Comparison of ENCODE assay signal across 21 cellular contexts in genomic region chr1:109557520-109557919, GRCh38. TPM values are rescaled to one million over a fixed set of nuclear protein-coding genes. Genes with fewer than 3 reads are reported as not detected.
DNase-seq lines count a peak whose midpoint lies in the region; ATAC-seq and TF ChIP-seq lines count a peak whose summit lies in the region.
"Had no signal": no experiment of that assay in that cellular context is flagged by ENCODE, and none has a peak within 500 bp of the region (broad histone marks: within the 10 kb centered on the region; RNA-seq: fewer than 3 reads in every experiment).

No MANE protein-coding gene starts in this region.

- H3K4ac ChIP-seq in neuronal stem cell (ENCODE audit: low read length): no peak overlapping the region

- H3K79me1 ChIP-seq in neuronal stem cell (ENCODE audit: low read depth, low read length): peaks cover 9% of the 10 kb centered on the region

- no peak for ATAC-seq in HG03565 (IDR thresholded peaks at IDR 0.05; ENCODE audit: unreplicated experiment)
- ATAC-seq: GM12878, HCT116 had no signal

- no peaks in the 10 kb centered on the region for H3K36me3 Mint-ChIP-seq in MCF 10A (ENCODE audit: insufficient read depth, unreplicated experiment)
- peaks cover 8% of the 10 kb centered on the region for H3K36me3 Mint-ChIP-seq in dendritic cell treated with granulocyte-macrophage colony-stimulating factor and Interleukin-4, amounts not matched to agents 40 ng/mL and 50 ng/mL, for 4 days (ENCODE audit: low read depth)
- no peaks in the 10 kb centered on the region for H3K36me3 Mint-ChIP-seq in immature natural killer cell

- no peak overlapping the region for H4K8ac ChIP-seq in neuronal stem cell (ENCODE audit: low read depth, low read length)

- peak overlapping the region; percentile 12 for H3K9ac ChIP-seq in neuronal stem cell (ENCODE audit: low read depth, low read length, poor library complexity)
- H3K9ac ChIP-seq: BLaER1 had no signal

- H3K23ac ChIP-seq in neuronal stem cell (ENCODE audit: low read depth, low read length, poor library complexity): no peak overlapping the region

- H4K91ac ChIP-seq in neuronal stem cell (ENCODE audit: low read depth, low read length, poor library complexity): no peak overlapping the region

- H3K9me3 ChIP-seq in breast epithelium: no peaks in the 10 kb centered on the region
- H3K9me3 ChIP-seq in neuronal stem cell (replicated peaks in 1 of 2; ENCODE audit: control insufficient read depth in 2 of 2, insufficient read depth in 1 of 2, low read depth in 1 of 2, low read length in 2 of 2): peaks cover 0 to 2% of the 10 kb centered on the region in 2 donors

- no peaks in the 10 kb centered on the region for H3K36me3 ChIP-seq in breast epithelium
- H3K36me3 ChIP-seq in neuronal stem cell (replicated peaks in 1 of 2; ENCODE audit: control insufficient read depth in 2 of 2, insufficient read depth in 2 of 2, low read length in 2 of 2): peaks cover 0 to 24% of the 10 kb centered on the region in 2 donors

- TF ChIP-seq CTCF in MCF 10A (IDR thresholded peaks at IDR 0.05; ENCODE audit: unreplicated experiment): no peak
- TF ChIP-seq CTCF in breast epithelium (IDR thresholded peaks at IDR 0.05): no peak

- WGBS in neuronal stem cell (ENCODE audit: extremely low coverage in 2 of 2, insufficient read length in 2 of 2, insufficient replicate concordance in 1 of 2), 2 donors: no CpG with 5 or more reads among the region's 5 CpGs

- H3K4me3 Mint-ChIP-seq in MCF 10A (ENCODE audit: unreplicated experiment): no peak overlapping the region
- H3K4me3 Mint-ChIP-seq in dendritic cell treated with granulocyte-macrophage colony-stimulating factor and Interleukin-4, amounts not matched to agents 40 ng/mL and 50 ng/mL, for 4 days: no peak overlapping the region
- H3K4me3 Mint-ChIP-seq in immature natural killer cell: no peak overlapping the region
- H3K4me3 Mint-ChIP-seq: CD14-positive monocyte; CD4-positive, alpha-beta memory T cell; HFFc6 had no signal

- H3K27me3 Mint-ChIP-seq in MCF 10A (ENCODE audit: insufficient read depth, unreplicated experiment) (no peaks in the 10 kb centered on the region), immature natural killer cell (ENCODE audit: low read depth in 3 of 3) (peaks cover 2 to 3% (median 2%) of the 10 kb centered on the region in 3 donors)
- H3K27me3 Mint-ChIP-seq in dendritic cell treated with granulocyte-macrophage colony-stimulating factor and Interleukin-4, amounts not matched to agents 40 ng/mL and 50 ng/mL, for 4 days: no peaks in the 10 kb centered on the region
- H3K27me3 Mint-ChIP-seq: CD4-positive, alpha-beta memory T cell had no signal

- POLR2A ChIA-PET in MCF 10A (lab: Yijun Ruan, JAX): interaction anchor here (4.8 kb wide), 1 partner anchor 8 kb away, joined by 52 read pairs; the partner anchor contains the start of gene GNAI3

- peaks cover 20% of the 10 kb centered on the region for H3K4me1 Mint-ChIP-seq in MCF 10A (ENCODE audit: insufficient read depth, unreplicated experiment)
- H3K4me1 Mint-ChIP-seq in dendritic cell treated with granulocyte-macrophage colony-stimulating factor and Interleukin-4, amounts not matched to agents 40 ng/mL and 50 ng/mL, for 4 days (ENCODE audit: low read depth): peaks cover 83% of the 10 kb centered on the region
- peaks cover 73 to 98% of the 10 kb centered on the region in 2 donors for H3K4me1 Mint-ChIP-seq in immature natural killer cell

- H3K4me3 ChIP-seq in breast epithelium (no peak overlapping the region), neuronal stem cell (ENCODE audit: low read length in 2 of 2) (no peak overlapping the region)
- H3K4me3 ChIP-seq: BLaER1, GM12878 had no signal

- in situ Hi-C loops in G401 (cut with HindIII; ENCODE audit: low sequenced_read_pairs): no loop called here

- H2BK15ac ChIP-seq in neuronal stem cell (ENCODE audit: low read length): no peak overlapping the region

- no peak overlapping the region for H2BK12ac ChIP-seq in neuronal stem cell (ENCODE audit: low read length)

- DNase-seq in MCF 10A (ENCODE audit: unreplicated experiment) (no peak), breast epithelium (ENCODE audit: low spot score in 2 of 2) (no peak), neuronal stem cell (ENCODE audit: low spot score) (no peak), cardiac septum (ENCODE audit: low spot score) (no peak), G401 (ENCODE audit: low spot score) (no peak), immature natural killer cell (no peak)
- DNase-seq: 8988T; CD4-positive, alpha-beta memory T cell; DMS153; DMS79 treated with DMSO at 0.1 percent for 48 hours; GOT3; H7; HFFc6 had no signal

- CTCF ChIA-PET in MCF 10A (lab: Yijun Ruan, JAX): interaction anchor here (0.6 kb wide), 1 partner anchor 21 kb away, joined by 3 read pairs; no protein-coding TSS in a partner anchor

- H3K27me3 ChIP-seq in breast epithelium (no peaks in the 10 kb centered on the region), neuronal stem cell (ENCODE audit: control insufficient read depth in 3 of 3, insufficient read depth in 3 of 3, low read depth in 1 of 3, low read length in 3 of 3) (no peaks in the 10 kb centered on the region)
- H3K27me3 ChIP-seq: BLaER1 had no signal

- H2BK5ac ChIP-seq in neuronal stem cell (ENCODE audit: low read length): no peak overlapping the region

- no peak overlapping the region for H3K18ac ChIP-seq in neuronal stem cell (ENCODE audit: low read length)

- no peak overlapping the region for H2BK120ac ChIP-seq in neuronal stem cell (ENCODE audit: low read depth, low read length)

- intact Hi-C loops in MCF 10A (cut with micrococcal nuclease): no loop called here
- intact Hi-C loops in breast epithelium (cut with DNase I; ENCODE audit: low total_unique reads): no loop called here
- intact Hi-C loops in dendritic cell treated with granulocyte-macrophage colony-stimulating factor and Interleukin-4, amounts not matched to agents 40 ng/mL and 50 ng/mL, for 4 days (cut with micrococcal nuclease): no loop called here
- intact Hi-C loops in cardiac septum (cut with DNase I): no loop called here

- H3K27ac Mint-ChIP-seq in MCF 10A (ENCODE audit: low read depth, unreplicated experiment) (peak overlapping the region; percentile 28), immature natural killer cell (peak overlapping the region in 1 of 6 donors; percentile 31)
- peak overlapping the region; percentile 55 for H3K27ac Mint-ChIP-seq in dendritic cell treated with granulocyte-macrophage colony-stimulating factor and Interleukin-4, amounts not matched to agents 40 ng/mL and 50 ng/mL, for 4 days
- H3K27ac Mint-ChIP-seq: CD4-positive, alpha-beta memory T cell; HFFc6 had no signal

- no peaks in the 10 kb centered on the region for H3K4me1 ChIP-seq in breast epithelium
- H3K4me1 ChIP-seq in neuronal stem cell (ENCODE audit: control insufficient read depth in 2 of 2, insufficient read depth in 1 of 2, low read depth in 1 of 2, low read length in 2 of 2): no peaks in the 10 kb centered on the region

- no peak overlapping the region for H3K27ac ChIP-seq in breast epithelium
- H3K27ac ChIP-seq in neuronal stem cell (replicated peaks; ENCODE audit: low read length): no peak overlapping the region
- H3K27ac ChIP-seq: BLaER1 had no signal

- BruUV-seq in MCF 10A (replicated peaks; lab: Mats Ljungman, UMichigan): no TSS peak

- H3K9me3 Mint-ChIP-seq in MCF 10A (ENCODE audit: unreplicated experiment) (no peaks in the 10 kb centered on the region), immature natural killer cell (no peaks in the 10 kb centered on the region)
- H3K9me3 Mint-ChIP-seq in dendritic cell treated with granulocyte-macrophage colony-stimulating factor and Interleukin-4, amounts not matched to agents 40 ng/mL and 50 ng/mL, for 4 days: no peaks in the 10 kb centered on the region
- H3K9me3 Mint-ChIP-seq: CD14-positive monocyte; CD4-positive, alpha-beta memory T cell; HFFc6 had no signal

- no peak overlapping the region for H3K14ac ChIP-seq in neuronal stem cell (ENCODE audit: low read length)

- H3K4me2 ChIP-seq in neuronal stem cell (ENCODE audit: insufficient read depth, low read length, poor library complexity, severe bottlenecking): no peak overlapping the region
- H3K4me2 ChIP-seq: BLaER1 had no signal

- no peak overlapping the region for H2AFZ ChIP-seq in neuronal stem cell (ENCODE audit: low read length)

- H2AK5ac ChIP-seq in neuronal stem cell (ENCODE audit: low read depth, low read length): no peak overlapping the region

- TF ChIP-seq POLR2A in breast epithelium (IDR thresholded peaks at IDR 0.05): no peak

RNA-seq across cellular contexts. Expression of gene GNAI3, which starts 9.1 kb away (rescaled TPM):
- total RNA-seq in MCF 10A (2022) (8.0 and 8.6 TPM in 2 replicates), breast epithelium (1 to 10 TPM; 5.9 to 6.9 (median 6.2) TPM), cardiac septum (3.9 TPM)
- 4.9 TPM for polyA plus RNA-seq in neuronal stem cell (2013, experiment 1 of 2)
- 4.6 TPM for polyA plus RNA-seq in neuronal stem cell (2013, experiment 2 of 2)
- total RNA-seq in G401 (2014; rRNA removed; shearing (Covaris generic)): 6.8 and 8.9 TPM in 2 replicates
- 10 to 100 TPM in 2 of 3 donors, 1 to 10 TPM in 1; 8.8 to 16.8 (median 10.3) TPM for polyA plus RNA-seq in immature natural killer cell

RNA-seq across cellular contexts. Expression of gene GPR61, which starts 17.8 kb away (rescaled TPM):
- total RNA-seq in MCF 10A (2022) (not detected in 2 replicates), breast epithelium (not detected), cardiac septum (0.13 TPM)
- polyA plus RNA-seq in neuronal stem cell (2013, experiment 1 of 2): 0.28 TPM
- polyA plus RNA-seq in neuronal stem cell (2013, experiment 2 of 2): 0.17 TPM
- not detected in 2 replicates for total RNA-seq in G401 (2014; rRNA removed; shearing (Covaris generic))
- polyA plus RNA-seq in immature natural killer cell: not detected
- total RNA-seq: A673 had no signal
- polyA plus RNA-seq: AG04450 had no signal

RNA-seq across cellular contexts. Expression of gene AMIGO1, which starts 48.0 kb away (rescaled TPM):
- total RNA-seq in MCF 10A (2022): 0.21 and 0.29 TPM in 2 replicates
- 1 to 10 TPM; 3.0 to 9.5 (median 6.4) TPM for total RNA-seq in breast epithelium
- 4.8 TPM for polyA plus RNA-seq in neuronal stem cell (2013, experiment 1 of 2)
- polyA plus RNA-seq in neuronal stem cell (2013, experiment 2 of 2): 4.9 TPM
- 13.8 TPM for total RNA-seq in cardiac septum
- 0.07 and 0.25 TPM in 2 replicates for total RNA-seq in G401 (2014; rRNA removed; shearing (Covaris generic))
- polyA plus RNA-seq in immature natural killer cell: 10 to 100 TPM in 1 of 3 donors, 1 to 10 TPM in 2; 3.6 to 12.5 (median 5.0) TPM
